Comparison of ENCODE assay signal across 1 cellular context in genomic region chr1:66929999-66930822, GRCh38.
TF ChIP-seq lines count a peak whose summit lies in the region.

No MANE protein-coding gene starts in this region.

TF ChIP-seq in HepG2, 621 proteins besides CTCF, POLR2A, EP300 and RAD21 (continued from another document and continues in another):
- 0 out of 2 replicates have a peak, but pooled peaks have one; percentile 36 for TF ChIP-seq ZNF280D (CRISPR knock-in tag; IDR thresholded peaks at IDR 0.05)
- TF ChIP-seq NBN (conservative IDR thresholded peaks at IDR 0.05), result no peak
- TF ChIP-seq DR1 (CRISPR knock-in tag; IDR thresholded peaks at IDR 0.05), result no peak; the same call in 1 of the 2 replicates
- no peak for TF ChIP-seq ZFP41 (CRISPR knock-in tag; IDR thresholded peaks at IDR 0.05; ENCODE audit: borderline replicate concordance)
- no peak for TF ChIP-seq NPAS2 (CRISPR knock-in tag; IDR thresholded peaks at IDR 0.05; ENCODE audit: borderline replicate concordance)
- TF ChIP-seq SNAI1 (CRISPR knock-in tag; IDR thresholded peaks at IDR 0.05; ENCODE audit: borderline replicate concordance), result no peak; the same call in 1 of the 2 replicates
- TF ChIP-seq HOXA7 (CRISPR knock-in tag; IDR thresholded peaks at IDR 0.05), result no peak
- no peak for TF ChIP-seq HHEX (CRISPR knock-in tag; IDR thresholded peaks at IDR 0.05)
- no peak for TF ChIP-seq ZNF512 (CRISPR knock-in tag; IDR thresholded peaks at IDR 0.05)
- TF ChIP-seq ZNF3 (CRISPR knock-in tag; IDR thresholded peaks at IDR 0.05), result no peak
- no peak; the same call in 1 of the 2 replicates for TF ChIP-seq ZNF691 (CRISPR knock-in tag; IDR thresholded peaks at IDR 0.05; ENCODE audit: borderline replicate concordance, low read depth)
- TF ChIP-seq ZNF274 (CRISPR knock-in tag; IDR thresholded peaks at IDR 0.05), result 0 out of 2 replicates have a peak, but pooled peaks have one; percentile 62
- no peak for TF ChIP-seq NFIB (CRISPR knock-in tag; IDR thresholded peaks at IDR 0.05; ENCODE audit: borderline replicate concordance)
- no peak for TF ChIP-seq SNAPC5 (CRISPR knock-in tag; IDR thresholded peaks at IDR 0.05; ENCODE audit: borderline replicate concordance)
- no peak for TF ChIP-seq E2F5 (CRISPR knock-in tag; conservative IDR thresholded peaks at IDR 0.05)
- TF ChIP-seq ZNF143 (CRISPR knock-in tag; IDR thresholded peaks at IDR 0.05), result no peak
- TF ChIP-seq NR2F1 (CRISPR knock-in tag; IDR thresholded peaks at IDR 0.05), result peak in 1 of 2 experiments; percentile 14; a peak in 1 of 4 replicates
- peak; percentile 77; the same call in 1 of the 2 replicates for TF ChIP-seq BRF2 (CRISPR knock-in tag; IDR thresholded peaks at IDR 0.05)
- TF ChIP-seq SIN3B (IDR thresholded peaks at IDR 0.05; ENCODE audit: low read length), result no peak; the same call in 1 of the 2 replicates
- peak; percentile 42 for TF ChIP-seq TAF1 (CRISPR knock-in tag; IDR thresholded peaks at IDR 0.05)
- TF ChIP-seq ZNF549 (CRISPR knock-in tag; IDR thresholded peaks at IDR 0.05), result no peak
- no peak for TF ChIP-seq REST (IDR thresholded peaks at IDR 0.05; ENCODE audit: borderline replicate concordance in 1 of 2, low read depth in 1 of 2, low read length in 2 of 2)
- TF ChIP-seq TEAD2 (CRISPR knock-in tag; IDR thresholded peaks at IDR 0.05), result no peak
- no peak for TF ChIP-seq AHR (CRISPR knock-in tag; IDR thresholded peaks at IDR 0.05)
- no peak for TF ChIP-seq HINFP (CRISPR knock-in tag; IDR thresholded peaks at IDR 0.05; ENCODE audit: low read depth)
- no peak for TF ChIP-seq MEIS2 (CRISPR knock-in tag; IDR thresholded peaks at IDR 0.05)
- TF ChIP-seq BCL6 (CRISPR knock-in tag; IDR thresholded peaks at IDR 0.05), result peak; percentile 7; the same call in 1 of the 2 replicates
- no peak for TF ChIP-seq ZSCAN30 (CRISPR knock-in tag; IDR thresholded peaks at IDR 0.05)
- no peak for TF ChIP-seq ZNF460 (CRISPR knock-in tag; IDR thresholded peaks at IDR 0.05; ENCODE audit: borderline replicate concordance)
- TF ChIP-seq ZBED4 (CRISPR knock-in tag; IDR thresholded peaks at IDR 0.05; ENCODE audit: borderline replicate concordance), result peak; percentile 88; the same call in 1 of the 2 replicates
- no peak for TF ChIP-seq ATF3 (CRISPR knock-in tag; IDR thresholded peaks at IDR 0.05)
- peak; percentile 56; the same call in 1 of the 2 replicates for TF ChIP-seq MXD4 (CRISPR knock-in tag; IDR thresholded peaks at IDR 0.05)
- TF ChIP-seq ZBTB49 (CRISPR knock-in tag; IDR thresholded peaks at IDR 0.05; ENCODE audit: borderline replicate concordance), result no peak
- no peak for TF ChIP-seq CREB3 (CRISPR knock-in tag; IDR thresholded peaks at IDR 0.05)
- TF ChIP-seq EZH2 (conservative IDR thresholded peaks at IDR 0.05; ENCODE audit: low read depth, low read length), result no peak
- no peak for TF ChIP-seq ZSCAN21 (CRISPR knock-in tag; IDR thresholded peaks at IDR 0.05; ENCODE audit: borderline replicate concordance)
- TF ChIP-seq ZNF615 (CRISPR knock-in tag; IDR thresholded peaks at IDR 0.05; ENCODE audit: borderline replicate concordance), result 0 out of 2 replicates have a peak, but pooled peaks have one; percentile 51
- TF ChIP-seq KLF11 (CRISPR knock-in tag; IDR thresholded peaks at IDR 0.05), result no peak
- no peak for TF ChIP-seq ZNF749 (CRISPR knock-in tag; IDR thresholded peaks at IDR 0.05; ENCODE audit: borderline replicate concordance)
